7 cellular contexts compared by ENCODE assay signal in the genomic region with DNA sequence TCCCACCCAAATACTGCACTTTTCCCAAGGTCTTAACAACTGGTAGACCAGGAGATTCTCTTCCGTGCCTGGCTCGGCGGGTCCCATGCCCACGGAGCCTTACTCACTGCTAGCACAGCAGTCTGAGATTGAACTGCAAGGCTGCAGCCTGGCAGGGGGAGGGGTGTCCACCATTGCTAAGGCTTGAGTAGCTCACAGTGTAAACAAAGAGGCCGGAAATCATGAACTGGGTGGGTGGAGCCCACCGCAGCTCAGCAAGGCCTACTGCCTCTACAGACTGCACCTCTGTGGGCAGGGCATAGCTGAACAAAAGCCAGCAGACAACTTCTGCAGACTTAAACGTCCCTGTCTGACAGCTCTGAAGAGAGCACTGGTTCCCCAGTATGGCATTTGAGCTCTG.
A peak's percentile ranks its signal among the peaks of the same experiment; 100 is the strongest.
DNase-seq lines count a peak whose midpoint lies in the region; TF ChIP-seq lines count a peak whose summit lies in the region.
"Not testable (repeated sequence)": the region's sequence is repeated elsewhere in the genome, so short reads cannot be mapped to it uniquely, and the experiment has no call there.

No MANE protein-coding gene starts in this region.

- not testable (repeated sequence) for BruUV-seq in A673 (replicated peaks; lab: Mats Ljungman, UMichigan)

- DNase-seq in A673 (ENCODE audit: low spot score): peak; percentile 13
- DNase-seq in ELR (ENCODE audit: low read depth): peak; percentile 36
- peak; percentile 14 for DNase-seq in Jurkat, Clone E6-1 (ENCODE audit: low read depth, low spot score)
- DNase-seq in NT2/D1 (ENCODE audit: low read depth, low spot score): peak; percentile 28
- DNase-seq in astrocyte of the hippocampus (ENCODE audit: low read depth, low spot score): peak; percentile 7
- DNase-seq in fibroblast of lung (ENCODE audit: low read depth in 2 of 2): peak; percentile 19 to 51

- not testable (repeated sequence) for H3K4me3 ChIP-seq in A673 (ENCODE audit: low read depth, low read length, poor library complexity, severe bottlenecking); Jurkat, Clone E6-1 (ENCODE audit: low read length); NT2/D1 (ENCODE audit: insufficient read length, low read depth); fibroblast of lung (replicated peaks in 1 of 4; ENCODE audit: control extremely low read depth in 1 of 4, insufficient read depth in 1 of 4, low read depth in 3 of 4, low read length in 4 of 4); neuron (ENCODE audit: low read length)

- CTCF ChIA-PET in A673 (lab: Charles Lee): not testable (repeated sequence)

- TF ChIP-seq CTCF in A673 (conservative IDR thresholded peaks at IDR 0.05; ENCODE audit: low read depth, low read length); fibroblast of lung (conservative IDR thresholded peaks at IDR 0.05 in 1 of 2, IDR thresholded peaks at IDR 0.05 in 1 of 2; ENCODE audit: low read depth in 1 of 2, low read length in 2 of 2): not testable (repeated sequence)

- H3K79me2 ChIP-seq in fibroblast of lung (ENCODE audit: control insufficient read depth, insufficient read depth, low read length): not testable (repeated sequence)

- not testable (repeated sequence) for H3K36me3 ChIP-seq in A673 (ENCODE audit: insufficient read depth, low read length, poor library complexity, severe bottlenecking); NT2/D1 (ENCODE audit: insufficient read depth, insufficient read length, low read length); fibroblast of lung (ENCODE audit: control insufficient read depth, insufficient read depth, low read length); neuron (ENCODE audit: insufficient read depth, low read length)

- not testable (repeated sequence) for H3K9me3 ChIP-seq in A673 (ENCODE audit: low read depth, low read length, poor library complexity, severe bottlenecking); NT2/D1 (ENCODE audit: insufficient read depth, low read length); fibroblast of lung (ENCODE audit: control insufficient read depth, insufficient read depth, low read depth, low read length); neuron (ENCODE audit: low read length)

- not testable (repeated sequence) for H2AFZ ChIP-seq in fibroblast of lung (ENCODE audit: low read length)
- H2AFZ ChIP-seq in neuron (ENCODE audit: low read depth, low read length): peak overlapping the region; percentile 22

- not testable (repeated sequence) for H3K4me2 ChIP-seq in fibroblast of lung (ENCODE audit: extremely low read depth, insufficient read depth, low read length)

- H3K4me1 ChIP-seq in A673 (ENCODE audit: insufficient read depth, low read length, poor library complexity, severe bottlenecking); NT2/D1 (ENCODE audit: insufficient read depth, insufficient read length); fibroblast of lung (ENCODE audit: control insufficient read depth, extremely low read depth, insufficient read depth, low read length); neuron (ENCODE audit: insufficient read depth, low read length): not testable (repeated sequence)

- H3K27me3 ChIP-seq in A673 (replicated peaks; ENCODE audit: insufficient read depth, low read depth, low read length, poor library complexity); NT2/D1 (ENCODE audit: insufficient read depth, insufficient read length); fibroblast of lung (ENCODE audit: control insufficient read depth, insufficient read depth, low read length); neuron (ENCODE audit: insufficient read depth, low read length): not testable (repeated sequence)

- intact Hi-C loops in A673 (cut with micrococcal nuclease; ENCODE audit: unreplicated experiment): not testable (repeated sequence)

- H4K20me1 ChIP-seq in fibroblast of lung (ENCODE audit: control insufficient read depth, extremely low read depth, insufficient read depth, low read length): not testable (repeated sequence)

- not testable (repeated sequence) for H3K9ac ChIP-seq in NT2/D1 (ENCODE audit: insufficient read length, low read depth); fibroblast of lung (ENCODE audit: insufficient read depth, low read length)

- POLR2A ChIA-PET in A673 (lab: Charles Lee; ENCODE audit: low non-redundant PET): not testable (repeated sequence)

- not testable (repeated sequence) for H3K27ac ChIP-seq in A673 (ENCODE audit: low read depth, low read length, poor library complexity, severe bottlenecking); fibroblast of lung (ENCODE audit: insufficient read depth, low read length)
